Comparison of ENCODE assay signal across 8 cellular contexts in the genomic region with DNA sequence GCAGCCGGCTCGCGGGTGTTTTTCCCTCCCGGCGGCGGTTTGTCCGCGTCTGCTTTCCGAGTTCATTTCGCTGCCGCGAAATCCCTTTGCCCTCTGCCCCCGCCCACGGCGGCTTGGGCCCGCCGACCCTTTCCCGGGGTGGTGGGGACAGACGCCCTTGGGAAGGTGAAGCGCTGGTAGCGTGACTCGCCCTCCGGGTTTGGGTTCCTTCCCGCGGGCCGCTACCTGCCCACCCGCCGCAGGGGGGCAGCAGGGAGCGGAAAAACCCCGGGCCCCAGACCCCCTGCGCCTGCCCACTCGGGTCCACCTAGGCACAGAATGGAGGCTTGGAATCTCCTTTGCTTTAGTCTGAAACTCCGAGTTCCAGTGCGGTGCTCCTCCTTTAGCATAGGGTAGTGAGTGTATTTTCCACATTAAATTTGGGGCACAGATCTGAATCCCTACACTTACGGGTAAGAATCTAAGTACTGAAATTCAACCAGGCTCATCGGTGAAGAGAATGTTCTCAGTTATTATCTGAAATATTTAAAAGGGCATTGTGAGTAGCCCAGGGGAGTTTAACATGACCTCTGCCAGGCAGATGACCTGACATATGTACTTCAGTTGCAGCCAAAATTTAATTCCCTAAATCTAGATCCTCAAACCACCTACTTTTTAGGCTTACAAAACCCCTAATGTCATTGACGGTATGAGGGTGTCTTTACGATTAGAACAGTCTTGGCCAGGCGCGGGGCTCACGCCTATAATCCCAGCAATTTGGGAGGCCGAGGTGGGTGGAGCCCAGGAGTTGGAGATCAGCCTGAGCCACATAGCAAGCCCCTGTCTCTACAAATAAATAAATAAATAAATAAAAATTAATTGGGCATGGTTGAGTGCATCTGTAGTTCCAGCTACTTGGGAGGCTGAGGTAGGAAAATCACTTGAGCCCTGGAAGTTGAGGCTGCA.
DNase-seq lines count a peak whose midpoint lies in the region; ATAC-seq lines count a peak whose summit lies in the region.

No MANE protein-coding gene starts in this region.

- ATAC-seq in GM18511 (IDR thresholded peaks at IDR 0.05; ENCODE audit: unreplicated experiment) (peak; percentile 57), HG03064 (IDR thresholded peaks at IDR 0.05; ENCODE audit: low read depth, unreplicated experiment) (peak; percentile 36)

- no peak overlapping the region for H2AFZ ChIP-seq in ACC112 (ENCODE audit: low read length, unreplicated experiment)

- H3K36me3 ChIP-seq in ACC112 (ENCODE audit: insufficient read depth, low read length) = peaks cover 20% of the 10 kb centered on the region

- H3K79me2 ChIP-seq in ACC112 (ENCODE audit: control insufficient read depth, insufficient read depth, low read length, unreplicated experiment) = peaks cover 26% of the 10 kb centered on the region

- no peaks in the 10 kb centered on the region for H3K27me3 ChIP-seq in ACC112 (ENCODE audit: insufficient read depth, low read length)

- H3K4me3 ChIP-seq in ACC112 (ENCODE audit: low read depth, low read length) = peak overlapping the region; percentile 89

- H3K4me1 ChIP-seq in ACC112 (ENCODE audit: control insufficient read depth, insufficient read depth, low read length, unreplicated experiment) = peaks cover 22% of the 10 kb centered on the region

- H3K27ac ChIP-seq in ACC112 (ENCODE audit: low read depth, low read length) = peak overlapping the region; percentile 80

- peak; percentile 20 for DNase-seq in NCI-H510A (lab: John Stamatoyannopoulos, UW)
- peak; percentile 61 to 66 for DNase-seq in activated CD4-positive, alpha-beta T cell treated with anti-CD3 and anti-CD28 coated beads, Interleukin-2, amount 50 U/mL, for 4 hours
- DNase-seq in effector CD8-positive, alpha-beta T cell (lab: John Stamatoyannopoulos, UW) = peak; percentile 52
- DNase-seq in midbrain (lab: John Stamatoyannopoulos, UW) = peak; percentile 27
- DNase-seq in stimulated activated CD8-positive, alpha-beta memory T cell treated with anti-CD3 and anti-CD28 coated beads, Interleukin-4, amount 100 ng/mL, for 1 hour (ENCODE audit: low read depth in 2 of 2, low spot score in 1 of 2) = peak; percentile 18 to 30

Comparison
In these comparisons a context has a peak if more than half of its experiments do, and no peak if none do; other contexts are left out.
1. Peak in every context shown above with its lines: DNase-seq, ATAC-seq, H3K4me3 ChIP-seq and H3K27ac ChIP-seq.